Comparison of ENCODE assay signal across 12 cellular contexts in genomic region chr3:18438586-18438985, GRCh38. TPM values are rescaled to one million over a fixed set of nuclear protein-coding genes. Genes with fewer than 3 reads are reported as not detected.
DNase-seq lines count a peak whose midpoint lies in the region; ATAC-seq and TF ChIP-seq lines count a peak whose summit lies in the region.
"Had no signal": no experiment of that assay in that cellular context is flagged by ENCODE, and none has a peak within 500 bp of the region (broad histone marks: within the 10 kb centered on the region; RNA-seq: fewer than 3 reads in every experiment).

No MANE protein-coding gene starts in this region.

- ATAC-seq in HG02973 (IDR thresholded peaks at IDR 0.05; ENCODE audit: unreplicated experiment), result no peak
- ATAC-seq in GM19351 (IDR thresholded peaks at IDR 0.05; ENCODE audit: unreplicated experiment), result no peak
- ATAC-seq: body of pancreas, pancreas had no signal

- no peak overlapping the region for H3K27ac ChIP-seq in HEK293 (ENCODE audit: extremely low read depth, low read depth, low read length)
- H3K27ac ChIP-seq: body of pancreas, pancreas had no signal

- no peaks in the 10 kb centered on the region for H3K4me1 Mint-ChIP-seq in type B pancreatic cell (ENCODE audit: unreplicated experiment)

- H3K36me3 Mint-ChIP-seq in type B pancreatic cell, result no peaks in the 10 kb centered on the region

- POLR2A ChIA-PET in HEK293 (lab: Yijun Ruan, JAX), result no interaction called here

- peaks cover 18% of the 10 kb centered on the region for H3K4me1 ChIP-seq in HEK293 (ENCODE audit: control insufficient read depth, insufficient read depth, low read length)

- CTCF ChIA-PET in HEK293 (lab: Yijun Ruan, JAX), result no interaction called here

- H3K4me3 Mint-ChIP-seq in type B pancreatic cell, result no peak overlapping the region

- TF ChIP-seq CTCF in HEK293 (tag by site-specific recombination; IDR thresholded peaks at IDR 0.05), result no peak
- TF ChIP-seq CTCF in type B pancreatic cell (conservative IDR thresholded peaks at IDR 0.05), result no peak

- no peaks in the 10 kb centered on the region for H3K9me3 ChIP-seq in HEK293 (ENCODE audit: control insufficient read depth, insufficient read depth, low read depth, low read length)
- H3K9me3 ChIP-seq: body of pancreas, pancreas had no signal

- no peak overlapping the region for H3K4me3 ChIP-seq in HEK293 (ENCODE audit: low read depth, low read length)
- H3K4me3 ChIP-seq: body of pancreas, pancreas had no signal

- peaks cover 55% of the 10 kb centered on the region for H3K27me3 Mint-ChIP-seq in type B pancreatic cell

- DNase-seq in activated CD4-positive, alpha-beta T cell treated with anti-CD3 and anti-CD28 coated beads for 1 hour, result peak; percentile 26
- peak; percentile 52 for DNase-seq in activated naive CD4-positive, alpha-beta T cell treated with anti-CD3 and anti-CD28 coated beads, Interleukin-2, amount 50 U/mL, for 16 hours
- DNase-seq in stimulated activated CD4-positive, alpha-beta T cell treated with anti-CD3 and anti-CD28 coated beads, Interleukin-1b, Interleukin-23, amount 100 ng/mL, for 48 hours, result peak; percentile 83
- no peak for DNase-seq in SIG-M5 (lab: John Stamatoyannopoulos, UW)
- DNase-seq in type B pancreatic cell (ENCODE audit: extremely low spot score, unreplicated experiment), result no peak
- DNase-seq: body of pancreas, KBM-7, kidney glomerular epithelial cell had no signal

- H3K27ac Mint-ChIP-seq in type B pancreatic cell, result no peak overlapping the region

- no peaks in the 10 kb centered on the region for H3K9me3 Mint-ChIP-seq in type B pancreatic cell

- H3K36me3 ChIP-seq in HEK293 (ENCODE audit: control insufficient read depth in 2 of 2, insufficient read depth in 1 of 2, low read length in 2 of 2), result no peaks in the 10 kb centered on the region
- H3K36me3 ChIP-seq: pancreas had no signal

TF ChIP-seq in HEK293, 187 proteins besides CTCF, POLR2A, EP300 and RAD21:
- TF ChIP-seq ZNF341 (tag by site-specific recombination; IDR thresholded peaks at IDR 0.05; ENCODE audit: low read depth) (no peak), TRIM28 (IDR thresholded peaks at IDR 0.05; ENCODE audit: borderline replicate concordance, low read length) (no peak), ZNF600 (tag by site-specific recombination; IDR thresholded peaks at IDR 0.05) (0 out of 2 replicates have a peak, but pooled peaks have one; percentile 20), ZNF155 (tag by site-specific recombination; IDR thresholded peaks at IDR 0.05) (no peak), ZNF626 (tag by site-specific recombination; IDR thresholded peaks at IDR 0.05) (no peak), KLF7 (tag by site-specific recombination; IDR thresholded peaks at IDR 0.05; ENCODE audit: borderline replicate concordance) (no peak), ZBTB17 (tag by site-specific recombination; IDR thresholded peaks at IDR 0.05) (0 out of 2 replicates have a peak, but pooled peaks have one; percentile 14), ZNF549 (tag by site-specific recombination; IDR thresholded peaks at IDR 0.05) (no peak), SCRT2 (tag by site-specific recombination; IDR thresholded peaks at IDR 0.05) (0 out of 2 replicates have a peak, but pooled peaks have one; percentile 16), PRDM1 (tag by site-specific recombination; IDR thresholded peaks at IDR 0.05) (no peak), ZFP37 (tag by site-specific recombination; IDR thresholded peaks at IDR 0.05) (no peak), PRDM10 (tag by site-specific recombination; IDR thresholded peaks at IDR 0.05) (peak; percentile 74), ZNF248 (tag by site-specific recombination; IDR thresholded peaks at IDR 0.05) (no peak), ZNF362 (tag by site-specific recombination; IDR thresholded peaks at IDR 0.05) (no peak), INSM2 (tag by site-specific recombination; IDR thresholded peaks at IDR 0.05) (no peak), ZNF530 (tag by site-specific recombination; IDR thresholded peaks at IDR 0.05; ENCODE audit: low read depth) (no peak), ZNF148 (tag by site-specific recombination; IDR thresholded peaks at IDR 0.05; ENCODE audit: borderline replicate concordance) (no peak)

RNA-seq across cellular contexts. Expression of gene SATB1, which starts 13.4 kb away (rescaled TPM):
- 37.1 and 39.9 TPM in 2 replicates for total RNA-seq in type B pancreatic cell (ENCODE audit: low replicate concordance)

Comparison
In these comparisons a context has a peak if more than half of its experiments do, and no peak if none do; other contexts are left out.
1. DNase-seq: peak in activated CD4-positive, alpha-beta T cell treated with anti-CD3 and anti-CD28 coated beads for 1 hour (single experiment), activated naive CD4-positive, alpha-beta T cell treated with anti-CD3 and anti-CD28 coated beads, Interleukin-2, amount 50 U/mL, for 16 hours (single experiment) and stimulated activated CD4-positive, alpha-beta T cell treated with anti-CD3 and anti-CD28 coated beads, Interleukin-1b, Interleukin-23, amount 100 ng/mL, for 48 hours (single experiment); none in SIG-M5 (single experiment) and type B pancreatic cell (single experiment).